Comparison of ENCODE assay signal across 12 cellular contexts in the genomic region with DNA sequence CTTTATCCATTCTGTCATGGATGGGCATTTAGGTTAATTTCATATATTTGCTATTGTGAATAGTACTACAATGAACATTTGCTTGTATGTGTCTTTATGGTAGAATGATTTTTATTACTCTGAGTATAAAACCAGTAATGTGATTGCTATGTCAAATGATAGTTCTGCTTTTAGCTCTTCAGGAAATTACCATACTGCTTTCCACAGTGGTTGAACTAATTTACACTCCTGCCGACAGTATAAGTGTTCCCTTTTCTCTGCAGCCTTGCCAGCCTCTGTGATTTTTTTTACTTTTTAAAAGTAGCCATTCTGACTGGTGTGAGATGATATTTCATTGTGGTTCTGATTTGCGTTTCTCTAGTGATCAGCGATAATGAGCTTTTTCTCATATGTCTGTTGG.
"Had no signal": no experiment of that assay in that cellular context is flagged by ENCODE, and none has a peak within 500 bp of the region (broad histone marks: within the 10 kb centered on the region; RNA-seq: fewer than 3 reads in every experiment).

No MANE protein-coding gene starts in this region.

- DNase-seq: activated B cell treated with CpG ODN at 0.5 μM for 24 hours; activated CD4-positive, alpha-beta T cell treated with anti-CD3 and anti-CD28 coated beads, Interleukin-2, amount 10 ng/mL, durations not matched to agents 7 days and 5 days; activated naive CD4-positive, alpha-beta T cell treated with anti-CD3 and anti-CD28 coated beads, Interleukin-2, amount 50 U/mL, for 16 hours; caudate nucleus; effector memory CD4-positive, alpha-beta T cell; gastrocnemius medialis; kidney; posterior cingulate gyrus; small intestine; T-helper 9 cell; tibial artery had no signal

- H3K27ac Mint-ChIP-seq: activated B cell treated with CpG ODN at 0.5 μM for 24 hours; activated CD4-positive, alpha-beta T cell treated with anti-CD3 and anti-CD28 coated beads, Interleukin-2, amount 10 ng/mL, durations not matched to agents 7 days and 5 days; activated T-helper 2 cell treated with anti-CD3 and anti-CD28 coated beads, Interferon-gamma antibody, Interleukin-2, Interleukin-4, amounts not matched to agents 10 μg/mL and 5 μg/mL and 100 μg/mL, durations not matched to agents 14 hours and 24 hours and 36 hours had no signal

- ATAC-seq: gastrocnemius medialis had no signal

- H3K9me3 Mint-ChIP-seq: activated B cell treated with CpG ODN at 0.5 μM for 24 hours; activated CD4-positive, alpha-beta T cell treated with anti-CD3 and anti-CD28 coated beads, Interleukin-2, amount 10 ng/mL, durations not matched to agents 7 days and 5 days; activated T-helper 2 cell treated with anti-CD3 and anti-CD28 coated beads, Interferon-gamma antibody, Interleukin-2, Interleukin-4, amounts not matched to agents 10 μg/mL and 5 μg/mL and 100 μg/mL, durations not matched to agents 14 hours and 24 hours and 36 hours had no signal

- H3K4me1 Mint-ChIP-seq: activated CD4-positive, alpha-beta T cell treated with anti-CD3 and anti-CD28 coated beads, Interleukin-2, amount 10 ng/mL, durations not matched to agents 7 days and 5 days had no signal

- H3K4me3 Mint-ChIP-seq: activated B cell treated with CpG ODN at 0.5 μM for 24 hours; activated CD4-positive, alpha-beta T cell treated with anti-CD3 and anti-CD28 coated beads, Interleukin-2, amount 10 ng/mL, durations not matched to agents 7 days and 5 days had no signal
